In the genomic region with DNA sequence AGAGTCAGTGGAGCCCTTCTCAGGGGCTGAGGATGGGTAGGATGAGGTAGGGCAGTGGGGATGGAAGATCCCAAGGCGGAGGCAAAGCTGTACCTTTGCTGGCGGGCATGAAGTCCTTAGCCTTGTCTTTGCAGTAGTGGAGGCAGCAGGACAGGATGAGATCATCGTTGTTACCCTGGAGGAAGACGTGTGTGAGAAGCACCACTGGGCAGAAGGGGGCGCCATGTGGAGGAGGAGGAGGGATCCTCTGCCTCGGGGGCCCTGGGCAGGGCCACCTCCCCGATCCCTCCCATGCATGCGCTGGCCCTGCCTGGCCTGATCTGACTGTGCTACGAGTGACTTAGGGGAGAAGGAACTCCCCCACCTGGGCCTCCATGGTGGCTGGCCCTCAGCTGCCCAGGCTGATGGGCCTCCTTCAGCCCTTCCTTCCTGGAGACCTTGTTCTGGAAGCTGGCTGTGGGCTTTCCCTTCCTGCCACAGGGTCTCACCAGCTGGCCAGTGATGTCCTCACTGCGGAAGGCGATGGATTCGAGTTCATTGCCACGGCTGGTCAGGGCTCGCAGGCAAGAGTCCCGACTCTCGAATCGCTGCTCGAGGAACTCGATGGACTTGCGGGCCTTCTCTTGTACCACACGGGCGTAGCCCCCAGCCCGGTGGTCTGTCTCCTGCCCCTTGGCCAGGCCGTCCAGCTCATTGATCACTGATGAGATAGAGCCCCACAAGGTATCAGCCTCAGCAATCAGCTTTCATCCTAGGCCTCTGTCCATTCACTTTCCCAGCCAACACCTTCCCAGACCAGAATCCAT, we compare ENCODE assay signal across 9 cellular contexts. TPM values are rescaled to one million over a fixed set of nuclear protein-coding genes. Genes with fewer than 3 reads are reported as not detected.
DNase-seq lines count a peak whose midpoint lies in the region; ATAC-seq and TF ChIP-seq lines count a peak whose summit lies in the region.
"Had no signal": no experiment of that assay in that cellular context is flagged by ENCODE, and none has a peak within 500 bp of the region (broad histone marks: within the 10 kb centered on the region; RNA-seq: fewer than 3 reads in every experiment).

No MANE protein-coding gene starts in this region.

- H3K27me3 Mint-ChIP-seq in T-helper 17 cell (peaks cover 11% of the 10 kb centered on the region), nephron progenitor cell (ENCODE audit: low read depth, poor library complexity) (peaks cover 29% of the 10 kb centered on the region)

- TF ChIP-seq CTCF in dorsolateral prefrontal cortex (IDR thresholded peaks at IDR 0.05 in 54 of 56, conservative IDR thresholded peaks at IDR 0.05 in 2 of 56; ENCODE audit: low read depth in 1 of 56, partially characterized antibody in 56 of 56) (peak in 2 of 56 donors; percentile 14 to 18), nephron progenitor cell (IDR thresholded peaks at IDR 0.05) (peak; percentile 12)

- peak; percentile 51 for DNase-seq in activated gamma-delta T cell treated with anti-CD3 and anti-CD28 coated beads, Interleukin-2, amount 50 U/mL, for 16 hours (ENCODE audit: low read depth)
- no peak for DNase-seq in activated gamma-delta T cell (lab: John Stamatoyannopoulos, UW)
- DNase-seq in T-helper 17 cell = no peak
- DNase-seq in dorsolateral prefrontal cortex = no peak
- no peak for DNase-seq in nephron progenitor cell
- DNase-seq in glomerular visceral epithelial cell (ENCODE audit: extremely low spot score) = no peak

- ATAC-seq in T-helper 17 cell = peak; percentile 72
- no peak for ATAC-seq in GM18519 (IDR thresholded peaks at IDR 0.05; ENCODE audit: low FRiP score, unreplicated experiment)
- ATAC-seq in HG03520 (IDR thresholded peaks at IDR 0.05; ENCODE audit: unreplicated experiment) = no peak

- peak overlapping the region in 34 of 59 donors; percentile 2 to 86 (median 39) for H3K27ac ChIP-seq in dorsolateral prefrontal cortex

- peak overlapping the region; percentile 73 for H3K27ac Mint-ChIP-seq in T-helper 17 cell
- peak overlapping the region; percentile 61 for H3K27ac Mint-ChIP-seq in nephron progenitor cell
- H3K27ac Mint-ChIP-seq: dendritic cell treated with granulocyte-macrophage colony-stimulating factor and Interleukin-4, amounts not matched to agents 40 ng/mL and 50 ng/mL, for 4 days had no signal

- H3K9me3 ChIP-seq in T-helper 17 cell (ENCODE audit: control insufficient read depth, low read length, poor library complexity, severe bottlenecking) = no peaks in the 10 kb centered on the region

- no peak overlapping the region for H3K4me3 Mint-ChIP-seq in T-helper 17 cell
- H3K4me3 Mint-ChIP-seq in nephron progenitor cell = no peak overlapping the region
- H3K4me3 Mint-ChIP-seq: dendritic cell treated with granulocyte-macrophage colony-stimulating factor and Interleukin-4, amounts not matched to agents 40 ng/mL and 50 ng/mL, for 4 days had no signal

- intact Hi-C loops in dorsolateral prefrontal cortex (cut with DNase I) = no loop called here

- H3K27me3 ChIP-seq in dorsolateral prefrontal cortex = peaks cover 0 to 14% (median 0%) of the 10 kb centered on the region in 45 donors

- H3K4me3 ChIP-seq in dorsolateral prefrontal cortex = no peak overlapping the region

- H3K4me1 Mint-ChIP-seq in T-helper 17 cell = peaks cover 17% of the 10 kb centered on the region
- H3K4me1 Mint-ChIP-seq in nephron progenitor cell = peaks cover 80% of the 10 kb centered on the region

- H3K36me3 Mint-ChIP-seq in T-helper 17 cell (ENCODE audit: low read depth) (peaks cover 21% of the 10 kb centered on the region), nephron progenitor cell (ENCODE audit: low read depth) (peaks cover 71% of the 10 kb centered on the region)

- H3K9me3 Mint-ChIP-seq in nephron progenitor cell = no peaks in the 10 kb centered on the region
- H3K9me3 Mint-ChIP-seq: dendritic cell treated with granulocyte-macrophage colony-stimulating factor and Interleukin-4, amounts not matched to agents 40 ng/mL and 50 ng/mL, for 4 days had no signal

RNA-seq across cellular contexts. Expression of gene HIC1, which starts 10.3 kb away (rescaled TPM):
- total RNA-seq in T-helper 17 cell (1 to 10 TPM; 4.6 to 8.1 TPM), dorsolateral prefrontal cortex (10 to 100 TPM in 18 of 120 experiments, 1 to 10 TPM in 102; 1.6 to 17.4 (median 6.5) TPM)

RNA-seq across cellular contexts. Expression of gene OVCA2, which starts 23.4 kb away (rescaled TPM):
- 10 to 100 TPM; 28.4 to 35.2 TPM for total RNA-seq in T-helper 17 cell
- 10 to 100 TPM in 108 of 120 experiments, 1 to 10 TPM in 12; 6.6 to 29.4 (median 16.4) TPM for total RNA-seq in dorsolateral prefrontal cortex

RNA-seq across cellular contexts. Expression of gene DPH1, which starts 35.2 kb away (rescaled TPM):
- 10 to 100 TPM; 85.1 to 92.6 TPM for total RNA-seq in T-helper 17 cell
- total RNA-seq in dorsolateral prefrontal cortex = 100 to 1,000 TPM in 30 of 120 experiments, 10 to 100 TPM in 90; 57.6 to 158 (median 87.2) TPM

RNA-seq across cellular contexts. Expression of gene RTN4RL1, which starts 40.0 kb away (rescaled TPM):
- total RNA-seq in T-helper 17 cell (under 1 TPM; 0.21 to 0.90 TPM), dorsolateral prefrontal cortex (10 to 100 TPM in 119 of 120 experiments, 1 to 10 TPM in 1; 4.8 to 43.6 (median 22.0) TPM)
